In genomic region chr3:31096661-31097060, GRCh38 we compare ENCODE assay signal across 16 cellular contexts.
DNase-seq lines count a peak whose midpoint lies in the region; ATAC-seq and TF ChIP-seq lines count a peak whose summit lies in the region.
"Had no signal": no experiment of that assay in that cellular context is flagged by ENCODE, and none has a peak within 500 bp of the region (broad histone marks: within the 10 kb centered on the region; RNA-seq: fewer than 3 reads in every experiment).

No MANE protein-coding gene starts in this region.

- CTCF ChIA-PET in activated CD4-positive, alpha-beta T cell treated with anti-CD3 and anti-CD28 coated beads, Interleukin-2, amount 10 ng/mL, durations not matched to agents 7 days and 5 days (lab: Charles Lee): interaction anchor here (1.3 kb wide), 1 partner anchor 9 kb away, joined by 6 read pairs; no protein-coding TSS in a partner anchor
- CTCF ChIA-PET in Calu3 (lab: Charles Lee): interaction anchor here (0.6 kb wide), 1 partner anchor 987 kb away, joined by 3 read pairs; no protein-coding TSS in a partner anchor

- intact Hi-C loops in Calu3 (cut with micrococcal nuclease; ENCODE audit: unreplicated experiment): no loop called here

- TF ChIP-seq CTCF in Calu3 (IDR thresholded peaks at IDR 0.05; ENCODE audit: unreplicated experiment): no peak

- H3K9me3 Mint-ChIP-seq in activated CD4-positive, alpha-beta T cell treated with anti-CD3 and anti-CD28 coated beads, Interleukin-2, amount 10 ng/mL, durations not matched to agents 7 days and 5 days: peaks cover 3% of the 10 kb centered on the region
- no peaks in the 10 kb centered on the region for H3K9me3 Mint-ChIP-seq in Calu3 (ENCODE audit: low read depth, unreplicated experiment)
- H3K9me3 Mint-ChIP-seq: activated CD4-positive, alpha-beta memory T cell treated with anti-CD3 and anti-CD28 coated beads for 36 hours; activated naive CD4-positive, alpha-beta T cell treated with anti-CD3 and anti-CD28 coated beads, Interleukin-2, amount 50 U/mL, for 24 hours; neural crest cell had no signal

- DNase-seq in activated CD4-positive, alpha-beta T cell treated with anti-CD3 and anti-CD28 coated beads, Interleukin-2, amount 10 ng/mL, durations not matched to agents 7 days and 5 days: peak; percentile 8
- no peak for DNase-seq in activated CD4-positive, alpha-beta T cell treated with anti-CD3 and anti-CD28 coated beads, Interleukin-2, amount 50 U/mL, for 1 hour
- DNase-seq in NCI-H69 (lab: John Stamatoyannopoulos, UW): peak; percentile 9
- DNase-seq in fibroblast of peridontal ligament (ENCODE audit: extremely low read depth): peak; percentile 22
- DNase-seq in Calu3: no peak
- no peak for DNase-seq in DMS 273 (lab: John Stamatoyannopoulos, UW; ENCODE audit: unreplicated experiment)
- no peak for DNase-seq in NCI-H226
- DNase-seq: activated CD4-positive, alpha-beta memory T cell treated with anti-CD3 and anti-CD28 coated beads for 36 hours; activated T-cell treated with anti-CD3 and anti-CD28 coated beads, Interleukin-2, amount 50 U/mL, for 1 hour; DMS79; foreskin keratinocyte; NCI-H1436; NK-92 treated with Interleukin-12 subunit alpha and Interleukin-12 subunit beta, amount 100 ng/mL, for 24 hours had no signal

- no peak overlapping the region for H3K27ac Mint-ChIP-seq in activated CD4-positive, alpha-beta T cell treated with anti-CD3 and anti-CD28 coated beads, Interleukin-2, amount 10 ng/mL, durations not matched to agents 7 days and 5 days
- no peak overlapping the region for H3K27ac Mint-ChIP-seq in Calu3 (ENCODE audit: unreplicated experiment)
- H3K27ac Mint-ChIP-seq: activated CD4-positive, alpha-beta memory T cell treated with anti-CD3 and anti-CD28 coated beads for 36 hours; activated naive CD4-positive, alpha-beta T cell treated with anti-CD3 and anti-CD28 coated beads, Interleukin-2, amount 50 U/mL, for 24 hours had no signal

- H3K4me3 Mint-ChIP-seq in activated CD4-positive, alpha-beta T cell treated with anti-CD3 and anti-CD28 coated beads, Interleukin-2, amount 10 ng/mL, durations not matched to agents 7 days and 5 days: no peak overlapping the region
- no peak overlapping the region for H3K4me3 Mint-ChIP-seq in Calu3 (ENCODE audit: low read depth, unreplicated experiment)
- H3K4me3 Mint-ChIP-seq: activated CD4-positive, alpha-beta memory T cell treated with anti-CD3 and anti-CD28 coated beads for 36 hours; activated naive CD4-positive, alpha-beta T cell treated with anti-CD3 and anti-CD28 coated beads, Interleukin-2, amount 50 U/mL, for 24 hours; neural crest cell had no signal

- ATAC-seq in GM19328 (IDR thresholded peaks at IDR 0.05; ENCODE audit: unreplicated experiment): no peak
- ATAC-seq: foreskin keratinocyte had no signal

- POLR2A ChIA-PET in activated CD4-positive, alpha-beta T cell treated with anti-CD3 and anti-CD28 coated beads, Interleukin-2, amount 10 ng/mL, durations not matched to agents 7 days and 5 days (lab: Charles Lee): no interaction called here

- H3K27me3 Mint-ChIP-seq in activated CD4-positive, alpha-beta T cell treated with anti-CD3 and anti-CD28 coated beads, Interleukin-2, amount 10 ng/mL, durations not matched to agents 7 days and 5 days: no peaks in the 10 kb centered on the region
- peaks cover 28% of the 10 kb centered on the region for H3K27me3 Mint-ChIP-seq in Calu3 (ENCODE audit: unreplicated experiment)
- H3K27me3 Mint-ChIP-seq: activated naive CD4-positive, alpha-beta T cell treated with anti-CD3 and anti-CD28 coated beads, Interleukin-2, amount 50 U/mL, for 24 hours had no signal

- H3K4me1 Mint-ChIP-seq in activated CD4-positive, alpha-beta T cell treated with anti-CD3 and anti-CD28 coated beads, Interleukin-2, amount 10 ng/mL, durations not matched to agents 7 days and 5 days: peaks cover 15% of the 10 kb centered on the region
- no peaks in the 10 kb centered on the region for H3K4me1 Mint-ChIP-seq in Calu3 (ENCODE audit: low read depth, unreplicated experiment)
- H3K4me1 Mint-ChIP-seq: neural crest cell had no signal

- H3K36me3 Mint-ChIP-seq in activated CD4-positive, alpha-beta T cell treated with anti-CD3 and anti-CD28 coated beads, Interleukin-2, amount 10 ng/mL, durations not matched to agents 7 days and 5 days (ENCODE audit: low read depth): no peaks in the 10 kb centered on the region
- no peaks in the 10 kb centered on the region for H3K36me3 Mint-ChIP-seq in Calu3 (ENCODE audit: insufficient read depth, unreplicated experiment)
- H3K36me3 Mint-ChIP-seq: activated CD4-positive, alpha-beta memory T cell treated with anti-CD3 and anti-CD28 coated beads for 36 hours; activated naive CD4-positive, alpha-beta T cell treated with anti-CD3 and anti-CD28 coated beads, Interleukin-2, amount 50 U/mL, for 24 hours had no signal

- BruUV-seq in Calu3 (replicated peaks; lab: Mats Ljungman, UMichigan): no TSS peak

Comparison
In these comparisons a context has a peak if more than half of its experiments do, and no peak if none do; other contexts are left out.
1. DNase-seq: peak in activated CD4-positive, alpha-beta T cell treated with anti-CD3 and anti-CD28 coated beads, Interleukin-2, amount 10 ng/mL, durations not matched to agents 7 days and 5 days (single experiment), NCI-H69 (single experiment) and fibroblast of peridontal ligament (single experiment); none in activated CD4-positive, alpha-beta T cell treated with anti-CD3 and anti-CD28 coated beads, Interleukin-2, amount 50 U/mL, for 1 hour (single experiment), Calu3 (single experiment), DMS 273 (single experiment) and NCI-H226 (single experiment).